In genomic region chrX:71514367-71515038, GRCh38 we compare ENCODE assay signal across 9 cellular contexts. TPM values are rescaled to one million over a fixed set of nuclear protein-coding genes. Genes with fewer than 3 reads are reported as not detected.
DNase-seq lines count a peak whose midpoint lies in the region; ATAC-seq and TF ChIP-seq lines count a peak whose summit lies in the region.
"Had no signal": no experiment of that assay in that cellular context is flagged by ENCODE, and none has a peak within 500 bp of the region (broad histone marks: within the 10 kb centered on the region; RNA-seq: fewer than 3 reads in every experiment).

No MANE protein-coding gene starts in this region.

- H3K27me3 ChIP-seq in CD4-positive, CD25-positive, alpha-beta regulatory T cell (ENCODE audit: control insufficient read depth, insufficient read depth, low read length), result no peaks in the 10 kb centered on the region
- H3K27me3 ChIP-seq in adipocyte (replicated peaks; ENCODE audit: control insufficient read depth, insufficient read depth, low read length), result no peaks in the 10 kb centered on the region
- no peaks in the 10 kb centered on the region for H3K27me3 ChIP-seq in GM23338 (ENCODE audit: insufficient read depth)

- DNase-seq in CD4-positive, CD25-positive, alpha-beta regulatory T cell, result peak in 2 of 3 donors; percentile 25 to 27
- DNase-seq in adipocyte (ENCODE audit: low read depth) (no peak), NCI-H1694 (lab: John Stamatoyannopoulos, UW) (no peak), cerebellum (ENCODE audit: low spot score) (no peak), GM23338 (ENCODE audit: low spot score) (no peak)
- DNase-seq: NCI-H187 treated with DMSO at 0.1 percent for 48 hours had no signal

- ATAC-seq in CD4-positive, CD25-positive, alpha-beta regulatory T cell (ENCODE audit: low read depth in 2 of 2), result peak; percentile 46 to 64
- ATAC-seq in GM19328 (IDR thresholded peaks at IDR 0.05; ENCODE audit: unreplicated experiment) (peak; percentile 85), HG03521 (IDR thresholded peaks at IDR 0.05; ENCODE audit: unreplicated experiment) (peak; percentile 77), HG02840 (IDR thresholded peaks at IDR 0.05; ENCODE audit: low FRiP score, unreplicated experiment) (no peak), GM23338 (no peak; the same call in 2 of the 3 replicates)

- H3K27ac ChIP-seq in CD4-positive, CD25-positive, alpha-beta regulatory T cell (ENCODE audit: insufficient read depth, low read length, poor library complexity, severe bottlenecking), result no peak overlapping the region
- no peak overlapping the region for H3K27ac ChIP-seq in GM23338 (ENCODE audit: low read depth)

- H3K4me1 Mint-ChIP-seq in CD4-positive, CD25-positive, alpha-beta regulatory T cell, result peaks cover 0 to 5% (median 4%) of the 10 kb centered on the region in 4 donors
- peaks cover 3% of the 10 kb centered on the region; the same call in 1 of the 3 replicates for H3K4me1 Mint-ChIP-seq in GM23338

- no peak overlapping the region for H2AFZ ChIP-seq in GM23338

- H3K27me3 Mint-ChIP-seq in CD4-positive, CD25-positive, alpha-beta regulatory T cell, result no peaks in the 10 kb centered on the region
- peaks cover 2% of the 10 kb centered on the region for H3K27me3 Mint-ChIP-seq in GM23338 (ENCODE audit: insufficient read depth, low read depth, poor library complexity)

- no peaks in the 10 kb centered on the region for H4K20me1 ChIP-seq in GM23338 (replicated peaks; ENCODE audit: insufficient read depth)

- no peaks in the 10 kb centered on the region for H3F3A ChIP-seq in GM23338 (replicated peaks; ENCODE audit: low read depth)

- no peaks in the 10 kb centered on the region for H3K4me1 ChIP-seq in CD4-positive, CD25-positive, alpha-beta regulatory T cell (ENCODE audit: control insufficient read depth, insufficient read depth, low read length, poor library complexity, severe bottlenecking)
- H3K4me1 ChIP-seq in adipocyte (ENCODE audit: control insufficient read depth, insufficient read depth, low read length) (peaks cover 13% of the 10 kb centered on the region), GM23338 (ENCODE audit: insufficient read depth) (no peaks in the 10 kb centered on the region)

- H3K4me3 ChIP-seq in CD4-positive, CD25-positive, alpha-beta regulatory T cell (ENCODE audit: low read depth, low read length), result no peak overlapping the region
- H3K4me3 ChIP-seq in adipocyte (ENCODE audit: low read length) (no peak overlapping the region), GM23338 (no peak overlapping the region)

- H3K9ac ChIP-seq in adipocyte (ENCODE audit: low read length), result peak overlapping the region; percentile 2

- no peak overlapping the region for H3K4me3 Mint-ChIP-seq in CD4-positive, CD25-positive, alpha-beta regulatory T cell
- no peak overlapping the region for H3K4me3 Mint-ChIP-seq in GM23338

- no peak overlapping the region for H3K27ac Mint-ChIP-seq in CD4-positive, CD25-positive, alpha-beta regulatory T cell
- H3K27ac Mint-ChIP-seq in GM23338, result no peak overlapping the region

- H3K79me2 ChIP-seq in GM23338 (replicated peaks; ENCODE audit: insufficient read depth), result no peaks in the 10 kb centered on the region

- H3K4me2 ChIP-seq in GM23338, result no peak overlapping the region

- no peaks in the 10 kb centered on the region for H3K9me3 Mint-ChIP-seq in CD4-positive, CD25-positive, alpha-beta regulatory T cell
- H3K9me3 Mint-ChIP-seq in GM23338, result 0 out of 3 replicates have a peak, but pooled peaks cover 3% of the 10 kb centered on the region

- no peaks in the 10 kb centered on the region for H3K9me3 ChIP-seq in CD4-positive, CD25-positive, alpha-beta regulatory T cell (ENCODE audit: control insufficient read depth in 2 of 2, low read length in 2 of 2)
- peaks cover 4% of the 10 kb centered on the region for H3K9me3 ChIP-seq in adipocyte (ENCODE audit: control insufficient read depth, low read length)

- H3K36me3 Mint-ChIP-seq in CD4-positive, CD25-positive, alpha-beta regulatory T cell, result no peaks in the 10 kb centered on the region
- no peaks in the 10 kb centered on the region for H3K36me3 Mint-ChIP-seq in GM23338 (ENCODE audit: low read depth)

- TF ChIP-seq CTCF in GM23338 (conservative IDR thresholded peaks at IDR 0.05; ENCODE audit: low read depth in 2 of 2), result no peak; a peak in 1 of 4 replicates

- no peaks in the 10 kb centered on the region for H3K36me3 ChIP-seq in CD4-positive, CD25-positive, alpha-beta regulatory T cell (ENCODE audit: control insufficient read depth, insufficient read depth, low read length)
- H3K36me3 ChIP-seq in adipocyte (ENCODE audit: control insufficient read depth, insufficient read depth, low read length, severe bottlenecking), result no peaks in the 10 kb centered on the region
- no peaks in the 10 kb centered on the region for H3K36me3 ChIP-seq in GM23338 (ENCODE audit: insufficient read depth)

- no peaks in the 10 kb centered on the region for H3K9me2 ChIP-seq in GM23338 (ENCODE audit: insufficient read depth)

TF ChIP-seq in GM23338, 12 proteins besides CTCF, POLR2A, EP300 and RAD21 (continues in another document):
- TF ChIP-seq REST (IDR thresholded peaks at IDR 0.05; ENCODE audit: unreplicated experiment), result no peak

RNA-seq across cellular contexts. Expression of gene OGT, which starts 18.4 kb away (rescaled TPM):
- total RNA-seq in CD4-positive, CD25-positive, alpha-beta regulatory T cell, result 557 TPM
- polyA plus RNA-seq in CD4-positive, CD25-positive, alpha-beta regulatory T cell, result 10 to 100 TPM; 27.7 to 45.3 (median 37.0) TPM
- total RNA-seq in cerebellum, result 254 TPM
- total RNA-seq in GM23338 (2014; rRNA removed; shearing (Covaris generic)), result 128 and 163 TPM in 2 replicates
- polyA plus RNA-seq in GM23338 (2016; fragmentation: Nextera tagmentation; extraction: Ambion mirVana), result 35.5 and 43.3 TPM in 2 replicates

Comparison
In these comparisons a context has a peak if more than half of its experiments do, and no peak if none do; other contexts are left out.
1. ATAC-seq: peak in CD4-positive, CD25-positive, alpha-beta regulatory T cell (2 of 2), GM19328 (single experiment) and HG03521 (single experiment); none in HG02840 (single experiment) and GM23338 (single experiment).
2. DNase-seq: peak in CD4-positive, CD25-positive, alpha-beta regulatory T cell (2 of 3); none in adipocyte (single experiment), NCI-H1694 (single experiment), cerebellum (single experiment) and GM23338 (single experiment).